7 cellular contexts compared by ENCODE assay signal in genomic region chr1:52034050-52034384, GRCh38. TPM values are rescaled to one million over a fixed set of nuclear protein-coding genes. Genes with fewer than 3 reads are reported as not detected.
A peak's percentile ranks its signal among the peaks of the same experiment; 100 is the strongest.
DNase-seq lines count a peak whose midpoint lies in the region; ATAC-seq lines count a peak whose summit lies in the region.

No MANE protein-coding gene starts in this region.

- H3K36me3 ChIP-seq in HUES48 (ENCODE audit: control insufficient read depth, insufficient read depth, low read length) (peaks cover 43% of the 10 kb centered on the region), iPS-15b (ENCODE audit: control insufficient read depth, insufficient read depth, low read length) (no peaks in the 10 kb centered on the region)

- H3K9ac ChIP-seq in HUES48 (ENCODE audit: low read depth, low read length) (no peak overlapping the region), iPS-15b (ENCODE audit: low read depth, low read length) (no peak overlapping the region)

- H3K9me3 ChIP-seq in HUES48 (ENCODE audit: control insufficient read depth, insufficient read depth, low read length) (no peaks in the 10 kb centered on the region), iPS-15b (ENCODE audit: control insufficient read depth, insufficient read depth, low read length) (no peaks in the 10 kb centered on the region)

- peak overlapping the region; percentile 96 for H3K27ac Mint-ChIP-seq in activated T-helper 17 cell treated with anti-CD3 and anti-CD28 coated beads, Interleukin-2, amount 50 U/mL, for 72 hours
- H3K27ac Mint-ChIP-seq in stimulated activated memory B cell treated with anti-CD40 and anti-IgM and Interleukin-4, amounts not matched to agents 10 μg/mL and 1 μg/mL and 100 μg/mL, for 72 hours, result peak overlapping the region; percentile 98

- peaks cover 16% of the 10 kb centered on the region for H3K4me1 ChIP-seq in HUES48 (ENCODE audit: control insufficient read depth, insufficient read depth, low read length)
- H3K4me1 ChIP-seq in iPS-15b (ENCODE audit: control insufficient read depth, insufficient read depth, low read length), result no peaks in the 10 kb centered on the region

- H3K4me1 Mint-ChIP-seq in activated T-helper 17 cell treated with anti-CD3 and anti-CD28 coated beads, Interleukin-2, amount 50 U/mL, for 72 hours, result peaks cover 25% of the 10 kb centered on the region
- H3K4me1 Mint-ChIP-seq in stimulated activated memory B cell treated with anti-CD40 and anti-IgM and Interleukin-4, amounts not matched to agents 10 μg/mL and 1 μg/mL and 100 μg/mL, for 72 hours, result peaks cover 38% of the 10 kb centered on the region

- H3K36me3 Mint-ChIP-seq in activated T-helper 17 cell treated with anti-CD3 and anti-CD28 coated beads, Interleukin-2, amount 50 U/mL, for 72 hours (ENCODE audit: low read depth), result peaks cover 64% of the 10 kb centered on the region
- peaks cover 36% of the 10 kb centered on the region for H3K36me3 Mint-ChIP-seq in stimulated activated memory B cell treated with anti-CD40 and anti-IgM and Interleukin-4, amounts not matched to agents 10 μg/mL and 1 μg/mL and 100 μg/mL, for 72 hours

- H3K27me3 ChIP-seq in HUES48 (ENCODE audit: control insufficient read depth, insufficient read depth, low read length), result no peaks in the 10 kb centered on the region
- no peaks in the 10 kb centered on the region for H3K27me3 ChIP-seq in iPS-15b (ENCODE audit: control insufficient read depth, insufficient read depth, low read length)

- H3K27ac ChIP-seq in HUES48 (ENCODE audit: low read depth, low read length), result peak overlapping the region; percentile 77

- H3K4me3 ChIP-seq in HUES48 (ENCODE audit: low read depth, low read length), result peak overlapping the region; percentile 99
- H3K4me3 ChIP-seq in iPS-15b (ENCODE audit: low read depth, low read length), result peak overlapping the region; percentile 98

- DNase-seq in C1 segment of cervical spinal cord (lab: John Stamatoyannopoulos, UW) (no peak), AG20443 (ENCODE audit: low spot score) (no peak)

- no peak for ATAC-seq in activated T-helper 17 cell treated with anti-CD3 and anti-CD28 coated beads, Interleukin-2, amount 50 U/mL, for 72 hours (replicated peaks)
- ATAC-seq in stimulated activated memory B cell treated with anti-CD40 and anti-IgM and Interleukin-4, amounts not matched to agents 10 μg/mL and 1 μg/mL and 100 μg/mL, for 72 hours, result no peak
- no peak for ATAC-seq in HG03469 (IDR thresholded peaks at IDR 0.05; ENCODE audit: unreplicated experiment)

- no peaks in the 10 kb centered on the region for H3K27me3 Mint-ChIP-seq in activated T-helper 17 cell treated with anti-CD3 and anti-CD28 coated beads, Interleukin-2, amount 50 U/mL, for 72 hours
- no peaks in the 10 kb centered on the region for H3K27me3 Mint-ChIP-seq in stimulated activated memory B cell treated with anti-CD40 and anti-IgM and Interleukin-4, amounts not matched to agents 10 μg/mL and 1 μg/mL and 100 μg/mL, for 72 hours

- H3K9me3 Mint-ChIP-seq in activated T-helper 17 cell treated with anti-CD3 and anti-CD28 coated beads, Interleukin-2, amount 50 U/mL, for 72 hours, result no peaks in the 10 kb centered on the region
- no peaks in the 10 kb centered on the region for H3K9me3 Mint-ChIP-seq in stimulated activated memory B cell treated with anti-CD40 and anti-IgM and Interleukin-4, amounts not matched to agents 10 μg/mL and 1 μg/mL and 100 μg/mL, for 72 hours

- H3K4me3 Mint-ChIP-seq in activated T-helper 17 cell treated with anti-CD3 and anti-CD28 coated beads, Interleukin-2, amount 50 U/mL, for 72 hours, result peak overlapping the region; percentile 87
- H3K4me3 Mint-ChIP-seq in stimulated activated memory B cell treated with anti-CD40 and anti-IgM and Interleukin-4, amounts not matched to agents 10 μg/mL and 1 μg/mL and 100 μg/mL, for 72 hours, result peak overlapping the region; percentile 93

RNA-seq across cellular contexts. Expression of gene KTI12, which starts 0.4 kb away (rescaled TPM):
- 10 to 100 TPM in 1 of 2 donors, 1 to 10 TPM in 1; 9.3 to 16.2 TPM for total RNA-seq in activated T-helper 17 cell treated with anti-CD3 and anti-CD28 coated beads, Interleukin-2, amount 50 U/mL, for 72 hours

RNA-seq across cellular contexts. Expression of gene TXNDC12, which starts 21.0 kb away (rescaled TPM):
- total RNA-seq in activated T-helper 17 cell treated with anti-CD3 and anti-CD28 coated beads, Interleukin-2, amount 50 U/mL, for 72 hours, result 10 to 100 TPM; 40.9 to 47.1 TPM

RNA-seq across cellular contexts. Expression of gene BTF3L4, which starts 22.1 kb away (rescaled TPM):
- 10 to 100 TPM; 20.2 to 29.8 TPM for total RNA-seq in activated T-helper 17 cell treated with anti-CD3 and anti-CD28 coated beads, Interleukin-2, amount 50 U/mL, for 72 hours

RNA-seq across cellular contexts. Expression of gene RAB3B, which starts 43.5 kb away (rescaled TPM):
- total RNA-seq in activated T-helper 17 cell treated with anti-CD3 and anti-CD28 coated beads, Interleukin-2, amount 50 U/mL, for 72 hours, result under 1 TPM; 0.26 TPM
